In the genomic region with DNA sequence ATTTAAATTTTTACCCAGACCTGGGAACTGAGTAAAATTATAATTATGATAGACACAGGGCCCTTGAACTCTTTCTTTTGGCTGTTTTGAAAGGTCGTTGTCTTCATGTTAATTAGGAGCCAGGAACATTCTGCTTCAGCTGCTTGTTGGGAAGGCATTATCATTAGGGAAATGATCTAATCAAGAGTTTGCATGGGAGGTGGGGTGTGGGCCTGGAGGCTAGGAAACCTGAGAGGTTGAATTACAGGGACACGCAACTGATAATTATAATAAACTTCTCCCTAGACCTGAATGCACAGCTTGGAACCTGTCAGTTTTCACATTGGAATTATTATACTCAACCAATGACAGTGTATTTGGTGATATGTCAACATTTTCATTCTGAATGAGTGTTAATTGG, we compare ENCODE assay signal across 27 cellular contexts.
"Had no signal": no experiment of that assay in that cellular context is flagged by ENCODE, and none has a peak within 500 bp of the region (broad histone marks: within the 10 kb centered on the region; RNA-seq: fewer than 3 reads in every experiment).

No MANE protein-coding gene starts in this region.

- ATAC-seq: activated CD4-positive, CD25-positive, alpha-beta regulatory T cell treated with anti-CD3 and anti-CD28 coated beads, Interleukin-2, amount 50 U/mL, for 24 hours; body of pancreas; gastroesophageal sphincter; naive thymus-derived CD4-positive, alpha-beta T cell; stimulated activated naive B cell treated with anti-CD40 and anti-IgM and Interleukin-4, amounts not matched to agents 10 μg/mL and 1 μg/mL and 100 μg/mL, for 72 hours had no signal

- DNase-seq: activated CD4-positive, alpha-beta memory T cell treated with anti-CD3 and anti-CD28 coated beads for 36 hours; activated CD4-positive, alpha-beta T cell treated with anti-CD3 and anti-CD28 coated beads, Interleukin-2, amount 10 ng/mL, durations not matched to agents 24 days and 14 days; activated CD8-positive, alpha-beta memory T cell treated with anti-CD3 and anti-CD28 coated beads, Interleukin-2, amount 50 U/mL, for 4 hours; activated effector memory CD4-positive, alpha-beta T cell treated with anti-CD3 and anti-CD28 coated beads, Interleukin-2, amount 50 U/mL, for 16 hours; activated naive CD4-positive, alpha-beta T cell treated with anti-CD3 and anti-CD28 coated beads for 36 hours; activated naive CD8-positive, alpha-beta T cell treated with anti-CD3 and anti-CD28 coated beads for 36 hours; activated T-cell treated with anti-CD3 and anti-CD28 coated beads, Interleukin-2, amount 50 U/mL, for 1 hour; adrenal gland; aorta; body of pancreas; cerebellar nuclear complex; colonic mucosa; effector memory CD4-positive, alpha-beta T cell; islet precursor cell; midbrain; naive thymus-derived CD4-positive, alpha-beta T cell; ovary; stimulated activated CD4-positive, alpha-beta T cell treated with anti-CD3 and anti-CD28 coated beads, Interleukin-1b, Interleukin-23, amount 100 ng/mL, for 48 hours; stimulated activated CD4-positive, alpha-beta T cell treated with anti-CD3 and anti-CD28 coated beads, Interleukin-4, amount 100 ng/mL, for 4 hours; stimulated activated CD8-positive, alpha-beta memory T cell treated with anti-CD3 and anti-CD28 coated beads, Interleukin-4, amount 100 ng/mL, for 48 hours; stimulated activated naive B cell treated with anti-CD40 and anti-IgM and Interleukin-4, amounts not matched to agents 10 μg/mL and 1 μg/mL and 100 μg/mL, for 72 hours; stomach; T-helper 9 cell; thyroid gland; upper lobe of left lung had no signal
